In genomic region chr16:31141071-31141469, GRCh38 we compare ENCODE assay signal across 1 cellular context.
TF ChIP-seq lines count a peak whose summit lies in the region.
"Not testable (repeated sequence)": the region's sequence is repeated elsewhere in the genome, so short reads cannot be mapped to it uniquely, and the experiment has no call there.

No MANE protein-coding gene starts in this region.

TF ChIP-seq in HepG2, 621 proteins besides CTCF, POLR2A, EP300 and RAD21:
- TF ChIP-seq SPEN (CRISPR knock-in tag; IDR thresholded peaks at IDR 0.05; ENCODE audit: low read depth) (0 out of 2 replicates have a peak, but pooled peaks have one; percentile 4), NFATC3 (CRISPR knock-in tag; IDR thresholded peaks at IDR 0.05) (peak; percentile 60; the same call in 1 of the 2 replicates), ZNF616 (CRISPR knock-in tag; IDR thresholded peaks at IDR 0.05; ENCODE audit: low read depth) (0 out of 2 replicates have a peak, but pooled peaks have one; percentile 6), CHD4 (IDR thresholded peaks at IDR 0.05; ENCODE audit: borderline replicate concordance, low read length) (0 out of 2 replicates have a peak, but pooled peaks have one; percentile 7), ZNF816 (CRISPR knock-in tag; IDR thresholded peaks at IDR 0.05; ENCODE audit: borderline replicate concordance) (0 out of 2 replicates have a peak, but pooled peaks have one; percentile 55), PAWR (CRISPR knock-in tag; IDR thresholded peaks at IDR 0.05; ENCODE audit: borderline replicate concordance) (0 out of 2 replicates have a peak, but pooled peaks have one; percentile 28), ZNF329 (CRISPR knock-in tag; IDR thresholded peaks at IDR 0.05; ENCODE audit: low read depth) (0 out of 2 replicates have a peak, but pooled peaks have one; percentile 42), HNF1B (CRISPR knock-in tag; IDR thresholded peaks at IDR 0.05) (0 out of 2 replicates have a peak, but pooled peaks have one; percentile 4), ZNF501 (CRISPR knock-in tag; IDR thresholded peaks at IDR 0.05) (0 out of 2 replicates have a peak, but pooled peaks have one; percentile 11), ZNF136 (CRISPR knock-in tag; IDR thresholded peaks at IDR 0.05; ENCODE audit: low read depth) (peak; percentile 67; the same call in 1 of the 2 replicates), ZNF460 (CRISPR knock-in tag; IDR thresholded peaks at IDR 0.05; ENCODE audit: borderline replicate concordance) (0 out of 2 replicates have a peak, but pooled peaks have one; percentile 1), ZNF121 (CRISPR knock-in tag; IDR thresholded peaks at IDR 0.05) (peak; percentile 89), LBX2 (CRISPR knock-in tag; IDR thresholded peaks at IDR 0.05; ENCODE audit: borderline replicate concordance) (peak; percentile 17; the same call in 1 of the 2 replicates), ZNF44 (CRISPR knock-in tag; IDR thresholded peaks at IDR 0.05) (peak; percentile 40; the same call in 1 of the 2 replicates)
- TF ChIP-seq, protein P1, sequence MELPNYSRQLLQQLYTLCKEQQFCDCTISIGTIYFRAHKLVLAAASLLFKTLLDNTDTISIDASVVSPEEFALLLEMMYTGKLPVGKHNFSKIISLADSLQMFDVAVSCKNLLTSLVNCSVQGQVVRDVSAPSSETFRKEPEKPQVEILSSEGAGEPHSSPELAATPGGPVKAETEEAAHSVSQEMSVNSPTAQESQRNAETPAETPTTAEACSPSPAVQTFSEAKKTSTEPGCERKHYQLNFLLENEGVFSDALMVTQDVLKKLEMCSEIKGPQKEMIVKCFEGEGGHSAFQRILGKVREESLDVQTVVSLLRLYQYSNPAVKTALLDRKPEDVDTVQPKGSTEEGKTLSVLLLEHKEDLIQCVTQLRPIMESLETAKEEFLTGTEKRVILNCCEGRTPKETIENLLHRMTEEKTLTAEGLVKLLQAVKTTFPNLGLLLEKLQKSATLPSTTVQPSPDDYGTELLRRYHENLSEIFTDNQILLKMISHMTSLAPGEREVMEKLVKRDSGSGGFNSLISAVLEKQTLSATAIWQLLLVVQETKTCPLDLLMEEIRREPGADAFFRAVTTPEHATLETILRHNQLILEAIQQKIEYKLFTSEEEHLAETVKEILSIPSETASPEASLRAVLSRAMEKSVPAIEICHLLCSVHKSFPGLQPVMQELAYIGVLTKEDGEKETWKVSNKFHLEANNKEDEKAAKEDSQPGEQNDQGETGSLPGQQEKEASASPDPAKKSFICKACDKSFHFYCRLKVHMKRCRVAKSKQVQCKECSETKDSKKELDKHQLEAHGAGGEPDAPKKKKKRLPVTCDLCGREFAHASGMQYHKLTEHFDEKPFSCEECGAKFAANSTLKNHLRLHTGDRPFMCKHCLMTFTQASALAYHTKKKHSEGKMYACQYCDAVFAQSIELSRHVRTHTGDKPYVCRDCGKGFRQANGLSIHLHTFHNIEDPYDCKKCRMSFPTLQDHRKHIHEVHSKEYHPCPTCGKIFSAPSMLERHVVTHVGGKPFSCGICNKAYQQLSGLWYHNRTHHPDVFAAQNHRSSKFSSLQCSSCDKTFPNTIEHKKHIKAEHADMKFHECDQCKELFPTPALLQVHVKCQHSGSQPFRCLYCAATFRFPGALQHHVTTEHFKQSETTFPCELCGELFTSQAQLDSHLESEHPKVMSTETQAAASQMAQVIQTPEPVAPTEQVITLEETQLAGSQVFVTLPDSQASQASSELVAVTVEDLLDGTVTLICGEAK (IDR thresholded peaks at IDR 0.05), result not testable (repeated sequence)
- TF ChIP-seq, protein P1 (CRISPR knock-in tag; IDR thresholded peaks at IDR 0.05), result 0 out of 2 replicates have a peak, but pooled peaks have one; percentile 55
